In the genomic region with DNA sequence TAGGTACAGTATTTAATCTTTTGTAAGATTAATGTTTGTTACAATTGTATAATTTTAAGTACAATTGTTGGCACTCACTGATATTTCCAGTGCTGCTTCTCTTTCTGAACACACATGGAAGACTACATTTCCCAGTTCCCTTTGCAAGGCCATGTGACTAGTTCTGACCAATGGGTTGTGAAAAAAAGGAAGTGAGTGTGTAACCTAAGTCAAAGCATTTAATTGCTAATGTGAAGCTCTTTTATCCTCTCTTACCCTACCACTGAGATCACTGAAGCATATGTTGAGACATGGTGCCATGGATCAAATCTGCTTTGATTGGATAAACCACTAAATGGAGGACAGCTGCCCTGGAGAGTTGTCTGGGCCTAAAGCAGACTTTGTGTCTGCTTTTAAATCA, we compare ENCODE assay signal across 8 cellular contexts.
A peak's percentile ranks its signal among the peaks of the same experiment; 100 is the strongest.
DNase-seq lines count a peak whose midpoint lies in the region; ATAC-seq and TF ChIP-seq lines count a peak whose summit lies in the region.

No MANE protein-coding gene starts in this region.

- peak; percentile 1 to 22 for DNase-seq in stimulated activated CD4-positive, alpha-beta T cell treated with anti-CD3 and anti-CD28 coated beads, Interleukin-1b, Interleukin-23, amount 100 ng/mL, for 4 hours (ENCODE audit: low read depth in 2 of 2)
- no peak for DNase-seq in stimulated activated CD4-positive, alpha-beta T cell treated with anti-CD3 and anti-CD28 coated beads, Interleukin-4, amount 100 ng/mL, for 1 hour
- DNase-seq in HAP-1 (ENCODE audit: low spot score in 2 of 2) = peak; percentile 69 to 95
- DNase-seq in NCI-H1048 (lab: John Stamatoyannopoulos, UW) = peak; percentile 6
- DNase-seq in SHP77 (lab: John Stamatoyannopoulos, UW) = peak; percentile 61 to 77
- peak; percentile 28 for DNase-seq in colonic mucosa
- DNase-seq in lower lobe of right lung = no peak
- DNase-seq in ascending aorta (ENCODE audit: low spot score in 2 of 2) = no peak

- TF ChIP-seq CTCF in colonic mucosa (IDR thresholded peaks at IDR 0.05) (no peak), lower lobe of right lung (IDR thresholded peaks at IDR 0.05) (no peak), ascending aorta (IDR thresholded peaks at IDR 0.05) (no peak)

- intact Hi-C loops in colonic mucosa (cut with DNase I) (no loop called here), lower lobe of right lung (cut with DNase I) (no loop called here), ascending aorta (cut with DNase I) (no loop called here)

- no peaks in the 10 kb centered on the region for H3K27me3 ChIP-seq in HAP-1 (ENCODE audit: low read depth)
- no peaks in the 10 kb centered on the region for H3K27me3 ChIP-seq in colonic mucosa
- H3K27me3 ChIP-seq in lower lobe of right lung (ENCODE audit: low read depth) = no peaks in the 10 kb centered on the region
- no peaks in the 10 kb centered on the region for H3K27me3 ChIP-seq in ascending aorta

- in situ Hi-C loops in HAP-1 (cut with MboI; ENCODE audit: low sequenced_read_pairs) = no loop called here

- H3K9me3 ChIP-seq in HAP-1 = no peaks in the 10 kb centered on the region
- H3K9me3 ChIP-seq in colonic mucosa = no peaks in the 10 kb centered on the region
- no peaks in the 10 kb centered on the region for H3K9me3 ChIP-seq in lower lobe of right lung
- no peaks in the 10 kb centered on the region for H3K9me3 ChIP-seq in ascending aorta

- H3K27ac ChIP-seq in colonic mucosa = no peak overlapping the region
- H3K27ac ChIP-seq in lower lobe of right lung = no peak overlapping the region
- H3K27ac ChIP-seq in ascending aorta = no peak overlapping the region

- no peak overlapping the region for H3K4me3 ChIP-seq in HAP-1
- H3K4me3 ChIP-seq in colonic mucosa = no peak overlapping the region
- H3K4me3 ChIP-seq in lower lobe of right lung = no peak overlapping the region
- no peak overlapping the region for H3K4me3 ChIP-seq in ascending aorta

- ATAC-seq in lower lobe of right lung = peak; percentile 69 to 80

- H3K36me3 ChIP-seq in HAP-1 (replicated peaks) = no peaks in the 10 kb centered on the region
- H3K36me3 ChIP-seq in colonic mucosa = no peaks in the 10 kb centered on the region
- no peaks in the 10 kb centered on the region for H3K36me3 ChIP-seq in lower lobe of right lung
- no peaks in the 10 kb centered on the region for H3K36me3 ChIP-seq in ascending aorta

- no peak overlapping the region for H3K9ac ChIP-seq in colonic mucosa (ENCODE audit: low read depth in 2 of 2, low read length in 2 of 2)

- peaks cover 32% of the 10 kb centered on the region for H3K4me1 ChIP-seq in HAP-1
- H3K4me1 ChIP-seq in colonic mucosa = no peaks in the 10 kb centered on the region
- H3K4me1 ChIP-seq in lower lobe of right lung = peaks cover 12% of the 10 kb centered on the region
- no peaks in the 10 kb centered on the region for H3K4me1 ChIP-seq in ascending aorta

Comparison
In these comparisons a context has a peak if more than half of its experiments do, and no peak if none do; other contexts are left out.
1. DNase-seq: peak in stimulated activated CD4-positive, alpha-beta T cell treated with anti-CD3 and anti-CD28 coated beads, Interleukin-1b, Interleukin-23, amount 100 ng/mL, for 4 hours (2 of 2), HAP-1 (2 of 2), NCI-H1048 (single experiment), SHP77 (2 of 2) and colonic mucosa (single experiment); none in stimulated activated CD4-positive, alpha-beta T cell treated with anti-CD3 and anti-CD28 coated beads, Interleukin-4, amount 100 ng/mL, for 1 hour (single experiment), lower lobe of right lung (single experiment) and ascending aorta (0 of 2).